Comparison of ENCODE assay signal across 27 cellular contexts in genomic region chr3:44894485-44894884, GRCh38. TPM values are rescaled to one million over a fixed set of nuclear protein-coding genes. Genes with fewer than 3 reads are reported as not detected.
DNase-seq lines count a peak whose midpoint lies in the region; ATAC-seq, FAIRE-seq and TF ChIP-seq lines count a peak whose summit lies in the region.
"Had no signal": no experiment of that assay in that cellular context is flagged by ENCODE, and none has a peak within 500 bp of the region (broad histone marks: within the 10 kb centered on the region; RNA-seq: fewer than 3 reads in every experiment).

No MANE protein-coding gene starts in this region.

- H2AK9ac ChIP-seq in IMR-90 (replicated peaks; ENCODE audit: low read depth, low read length, poor library complexity): peak overlapping the region; percentile 88

- no TSS peak for BruUV-seq in IMR-90 (replicated peaks; lab: Mats Ljungman, UMichigan)

- CTCF ChIA-PET in IMR-90 (lab: Yijun Ruan, JAX): no interaction called here

- peak overlapping the region; percentile 4; the same call in 1 of the 2 replicates for H3K4ac ChIP-seq in IMR-90 (ENCODE audit: low read depth, low read length)

- H2AFZ ChIP-seq in IMR-90 (replicated peaks; ENCODE audit: low read length, poor library complexity): peak overlapping the region; percentile 82

- in situ Hi-C loops in IMR-90 (cut with MboI; ENCODE audit: low sequenced_read_pairs): loop anchor here (25.0 kb wide), 1 partner anchor 557 kb away; the partner anchor contains the start of gene TCAIM

- peak overlapping the region; percentile 24; the same call in 1 of the 2 replicates for H4K91ac ChIP-seq in IMR-90 (ENCODE audit: insufficient read depth, low read depth, low read length)

- peak overlapping the region; percentile 71; the same call in 1 of the 2 replicates for H3K23ac ChIP-seq in IMR-90 (ENCODE audit: low read depth, low read length)

- peak overlapping the region; percentile 54; the same call in 1 of the 2 replicates for H2BK120ac ChIP-seq in IMR-90 (ENCODE audit: low read depth, low read length)

- no peak overlapping the region for H3K4me3 ChIP-seq in IMR-90 (ENCODE audit: insufficient read depth, low read depth, low read length)

- no peak overlapping the region for H3K27ac ChIP-seq in IMR-90 (ENCODE audit: insufficient read depth, low read length)

- peaks cover 4% of the 10 kb centered on the region for H3K27me3 Mint-ChIP-seq in endothelial cell (ENCODE audit: unreplicated experiment)

- dilution Hi-C loops in IMR-90 (cut with HindIII; ENCODE audit: low sequenced_read_pairs, unreplicated experiment): no loop called here

- H3K9me1 ChIP-seq in IMR-90 (ENCODE audit: insufficient read depth, low read length): peaks cover 10% of the 10 kb centered on the region; the same call in 1 of the 2 replicates

- no peak overlapping the region for H3K4me3 Mint-ChIP-seq in endothelial cell (ENCODE audit: unreplicated experiment)
- H3K4me3 Mint-ChIP-seq: natural killer cell; T-helper 1 cell treated with Interleukin-12 subunit alpha and Interleukin-12 subunit beta and Interleukin-4 antibody, amounts not matched to agents 30 μg/mL and 1 μg/mL, for 36 hours had no signal

- H3K4me1 Mint-ChIP-seq in endothelial cell (ENCODE audit: unreplicated experiment): no peaks in the 10 kb centered on the region
- H3K4me1 Mint-ChIP-seq: CD4-positive, alpha-beta memory T cell; natural killer cell had no signal

- no CpG with 5 or more reads among the region's 5 CpGs for WGBS in IMR-90 (ENCODE audit: extremely low coverage in 2 of 2, insufficient read length in 1 of 2), 2 experiments

- H3K36me3 ChIP-seq in IMR-90 (ENCODE audit: control insufficient read depth, insufficient read depth, low read length): no peaks in the 10 kb centered on the region

- H3K4me1 ChIP-seq in IMR-90 (ENCODE audit: control insufficient read depth, insufficient read depth, low read length): peaks cover 10% of the 10 kb centered on the region

- peak overlapping the region; percentile 42 for H2BK5ac ChIP-seq in IMR-90 (ENCODE audit: low read depth, low read length, poor library complexity, severe bottlenecking)

- peak overlapping the region; percentile 69; the same call in 1 of the 2 replicates for H3K14ac ChIP-seq in IMR-90 (replicated peaks; ENCODE audit: low read depth, low read length)

- no peak overlapping the region for H4K5ac ChIP-seq in IMR-90 (ENCODE audit: low read depth, low read length)

- TF ChIP-seq RAD21 in IMR-90 (IDR thresholded peaks at IDR 0.05; ENCODE audit: low read length): no peak

- intact Hi-C loops in IMR-90 (cut with micrococcal nuclease) (no loop called here), posterior vena cava (cut with DNase I) (no loop called here)

- H3K9me3 ChIP-seq in IMR-90 (ENCODE audit: control insufficient read depth, insufficient read depth, low read length): no peaks in the 10 kb centered on the region

- FAIRE-seq in GM12892 (lab: Jason Lieb, UNC): no peak
- FAIRE-seq: bronchial epithelial cell, GM19239, HTR-8/SVneo, RCC 7860 had no signal

- no peak overlapping the region for H2BK20ac ChIP-seq in IMR-90 (ENCODE audit: low read depth, low read length)

- POLR2A ChIA-PET in IMR-90 (lab: Charles Lee; ENCODE audit: unreplicated experiment): no interaction called here

- TF ChIP-seq CTCF in IMR-90 (conservative IDR thresholded peaks at IDR 0.05; ENCODE audit: low read depth, low read length) (no peak), endothelial cell (IDR thresholded peaks at IDR 0.05; ENCODE audit: unreplicated experiment) (no peak)

- no peaks in the 10 kb centered on the region for H4K20me1 ChIP-seq in IMR-90 (ENCODE audit: insufficient read depth, low read length)

- no peaks in the 10 kb centered on the region for H3K36me3 Mint-ChIP-seq in endothelial cell (ENCODE audit: low read depth, unreplicated experiment)
- H3K36me3 Mint-ChIP-seq: CD4-positive, alpha-beta memory T cell; natural killer cell had no signal

- no peak overlapping the region for H3K4me2 ChIP-seq in IMR-90 (ENCODE audit: low read depth, low read length)

- peak overlapping the region; percentile 77; the same call in 1 of the 3 replicates for H2BK15ac ChIP-seq in IMR-90 (ENCODE audit: low read depth, low read length)

- H4K8ac ChIP-seq in IMR-90 (ENCODE audit: low read depth in 2 of 2, low read length in 2 of 2): peak overlapping the region in 1 of 2 experiments; percentile 9; a peak in 1 of 4 replicates

- peaks cover 0 to 4% of the 10 kb centered on the region in 2 experiments; a peak in 1 of 4 replicates for H3K79me1 ChIP-seq in IMR-90 (ENCODE audit: low read depth in 1 of 2, low read length in 2 of 2)

- H3K27ac Mint-ChIP-seq in endothelial cell (ENCODE audit: unreplicated experiment): no peak overlapping the region
- H3K27ac Mint-ChIP-seq: CD4-positive, alpha-beta memory T cell; natural killer cell; T-helper 1 cell treated with Interleukin-12 subunit alpha and Interleukin-12 subunit beta and Interleukin-4 antibody, amounts not matched to agents 30 μg/mL and 1 μg/mL, for 36 hours had no signal

- peak; percentile 40 for ATAC-seq in IMR-90 (ENCODE audit: low read depth)
- ATAC-seq: natural killer cell had no signal

- TF ChIP-seq POLR2A in IMR-90 (IDR thresholded peaks at IDR 0.05; ENCODE audit: low read depth, low read length) (no peak), GM12892 (IDR thresholded peaks at IDR 0.05; ENCODE audit: low read depth, low read length) (no peak)

- peak overlapping the region; percentile 85 for H2AK5ac ChIP-seq in IMR-90 (ENCODE audit: low read depth, low read length)

- peaks cover 6% of the 10 kb centered on the region; the same call in 1 of the 2 replicates for H3K27me3 ChIP-seq in IMR-90 (ENCODE audit: control insufficient read depth, insufficient read depth, low read length)

- no peak overlapping the region for H3K18ac ChIP-seq in IMR-90 (ENCODE audit: low read depth, low read length)

- no peaks in the 10 kb centered on the region for H3K9me3 Mint-ChIP-seq in endothelial cell (ENCODE audit: unreplicated experiment)
- H3K9me3 Mint-ChIP-seq: CD4-positive, alpha-beta memory T cell; natural killer cell; T-helper 1 cell treated with Interleukin-12 subunit alpha and Interleukin-12 subunit beta and Interleukin-4 antibody, amounts not matched to agents 30 μg/mL and 1 μg/mL, for 36 hours had no signal

- no peak overlapping the region for H3K56ac ChIP-seq in IMR-90 (ENCODE audit: extremely low read depth, insufficient read depth, low read length)

- peak; percentile 68 for DNase-seq in EH (ENCODE audit: low read depth)
- peak; percentile 24 for DNase-seq in IMR-90
- DNase-seq in endothelial cell (ENCODE audit: low spot score): peak; percentile 24
- DNase-seq in myocyte (ENCODE audit: low read depth): peak; percentile 54
- DNase-seq in posterior vena cava (ENCODE audit: low spot score): no peak
- DNase-seq in NCI-H146 treated with DMSO at 0.1 percent for 48 hours (lab: John Stamatoyannopoulos, UW; ENCODE audit: unreplicated experiment): no peak
- no peak for DNase-seq in NCI-H1092 (lab: John Stamatoyannopoulos, UW)
- DNase-seq in GM12892 (ENCODE audit: insufficient read length): no peak
- DNase-seq: activated CD4-positive, alpha-beta T cell treated with anti-CD3 and anti-CD28 coated beads for 4 hours; activated naive CD4-positive, alpha-beta T cell treated with Interleukin-2 at 50 U/mL for 16 hours; activated T-cell treated with anti-CD3 and anti-CD28 coated beads, Interleukin-2, amount 50 U/mL, for 48 hours; amniotic stem cell; CD4-positive, alpha-beta memory T cell; DMS53; erythroblast; kidney glomerular epithelial cell; natural killer cell; NCI-H1092 treated with DMSO at 0.1 percent for 48 hours; NCI-H2081; NK-92 treated with Interleukin-12 subunit alpha and Interleukin-12 subunit beta, amount 100 ng/mL, for 24 hours had no signal

- H3K9ac ChIP-seq in IMR-90 (ENCODE audit: low read depth, low read length): no peak overlapping the region

TF ChIP-seq in IMR-90, 13 proteins besides CTCF, POLR2A, EP300 and RAD21 (continues in another document):
- TF ChIP-seq CEBPB (IDR thresholded peaks at IDR 0.05; ENCODE audit: low read depth, low read length) (no peak), BHLHE40 (IDR thresholded peaks at IDR 0.05; ENCODE audit: low read depth, low read length) (no peak), USF2 (IDR thresholded peaks at IDR 0.05; ENCODE audit: low read depth, low read length) (no peak), MXI1 (IDR thresholded peaks at IDR 0.05; ENCODE audit: borderline replicate concordance, low read depth, low read length) (no peak), MAZ (IDR thresholded peaks at IDR 0.05; ENCODE audit: borderline replicate concordance, low read depth, low read length) (no peak)

RNA-seq across cellular contexts. Expression of gene TGM4, which starts 20.1 kb away (rescaled TPM):
- total RNA-seq in IMR-90 (2012; rRNA removed): under 0.01 TPM in 1 of 2 replicates, not detected in the other
- 0.03 and 0.10 TPM in 2 replicates for polyA plus RNA-seq in IMR-90 (2012; rRNA removed)
- polyA plus RNA-seq in IMR-90 (2012; cell fraction: cytosol; rRNA removed): 0.01 TPM in 1 of 2 replicates, not detected in the other
- 0.07 and 0.09 TPM in 2 replicates for polyA plus RNA-seq in IMR-90 (2012; cell fraction: nucleus; rRNA removed; ENCODE audit: low replicate concordance)
- total RNA-seq in endothelial cell (ENCODE audit: unreplicated experiment): not detected
- not detected in 2 replicates for total RNA-seq in myocyte
- 0.03 TPM for polyA plus RNA-seq in myocyte (2012)
- not detected for total RNA-seq in posterior vena cava
- polyA plus RNA-seq in GM12892 (2012; ENCODE audit: missing spikeins): not detected
- total RNA-seq: activated CD8-positive, alpha-beta memory T cell treated with anti-CD3 and anti-CD28 coated beads for 36 hours; CD4-positive, alpha-beta memory T cell; natural killer cell; NCI-H460 had no signal
- polyA plus RNA-seq: CD4-positive, alpha-beta memory T cell had no signal

RNA-seq across cellular contexts. Expression of gene TMEM42, which starts 32.8 kb away (rescaled TPM):
- 10.3 and 13.1 TPM in 2 replicates for total RNA-seq in IMR-90 (2012; rRNA removed)
- 23.7 and 24.7 TPM in 2 replicates for polyA plus RNA-seq in IMR-90 (2012; rRNA removed)
- polyA plus RNA-seq in IMR-90 (2012; cell fraction: cytosol; rRNA removed): 25.2 and 26.0 TPM in 2 replicates
- polyA plus RNA-seq in IMR-90 (2012; cell fraction: nucleus; rRNA removed; ENCODE audit: low replicate concordance): 23.8 and 28.1 TPM in 2 replicates
- 17.7 TPM for total RNA-seq in endothelial cell (ENCODE audit: unreplicated experiment)
- total RNA-seq in myocyte: 12.0 and 16.3 TPM in 2 replicates
- polyA plus RNA-seq in myocyte (2012): 31.7 TPM
- 10 to 100 TPM in 1 of 2 donors, 1 to 10 TPM in 1; 6.7 to 10.8 TPM for total RNA-seq in posterior vena cava
- polyA plus RNA-seq in GM12892 (2012; ENCODE audit: missing spikeins): 15.3 TPM

Comparison
In these comparisons a context has a peak if more than half of its experiments do, and no peak if none do; other contexts are left out.
1. DNase-seq: peak in EH (single experiment), IMR-90 (single experiment), endothelial cell (single experiment) and myocyte (single experiment); none in posterior vena cava (single experiment), NCI-H146 treated with DMSO at 0.1 percent for 48 hours (single experiment), NCI-H1092 (single experiment) and GM12892 (single experiment).